ENCODE assay signal across 1 cellular context in genomic region chr19:48876035-48876981, GRCh38.
TF ChIP-seq lines count a peak whose summit lies in the region.

No MANE protein-coding gene starts in this region.

TF ChIP-seq in IMR-90, 13 proteins besides CTCF, POLR2A, EP300 and RAD21:
- TF ChIP-seq BHLHE40 (IDR thresholded peaks at IDR 0.05; ENCODE audit: low read depth, low read length) (peak; percentile 91), FOS (IDR thresholded peaks at IDR 0.05; ENCODE audit: low read depth, low read length) (peak; percentile 9; the same call in 1 of the 2 replicates)
